15 cellular contexts compared by ENCODE assay signal in the genomic region with DNA sequence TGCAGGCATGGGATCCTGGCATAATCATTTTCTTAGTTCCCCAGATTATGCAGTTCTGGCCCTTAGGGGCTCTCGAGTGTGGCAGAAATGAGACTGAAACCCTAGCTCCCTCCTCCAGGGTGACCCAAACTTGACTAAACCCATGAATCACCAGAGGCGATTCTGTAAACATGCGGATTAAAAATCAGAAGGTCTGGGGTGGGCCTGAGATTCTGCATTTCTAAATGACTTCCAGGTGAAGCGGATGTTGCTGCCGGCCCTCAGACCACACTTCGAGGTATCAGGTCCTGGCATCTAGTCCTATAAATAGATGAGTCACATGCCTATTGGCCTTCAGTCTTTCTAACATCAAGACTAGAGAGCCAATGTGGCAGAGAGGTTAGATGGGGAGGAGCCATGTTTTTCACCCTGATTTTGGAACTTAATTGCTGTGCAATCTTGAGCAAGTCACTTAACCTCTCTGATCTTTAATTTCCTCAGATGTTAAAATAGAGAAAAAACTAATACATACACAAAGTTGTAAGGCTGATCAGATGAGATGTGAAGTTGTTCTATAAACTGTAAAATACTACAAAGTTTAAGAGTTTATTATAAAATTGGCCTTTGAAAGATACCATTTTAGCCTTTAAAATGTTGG.
A peak's percentile ranks its signal among the peaks of the same experiment; 100 is the strongest.
DNase-seq lines count a peak whose midpoint lies in the region; ATAC-seq and TF ChIP-seq lines count a peak whose summit lies in the region.
"Had no signal": no experiment of that assay in that cellular context is flagged by ENCODE, and none has a peak within 500 bp of the region (broad histone marks: within the 10 kb centered on the region; RNA-seq: fewer than 3 reads in every experiment).

No MANE protein-coding gene starts in this region.

- ATAC-seq in left cardiac atrium (no peak), GM21825 (IDR thresholded peaks at IDR 0.05; ENCODE audit: unreplicated experiment) (no peak)
- ATAC-seq: natural killer cell treated with Interleukin-12 subunit alpha and Interleukin-12 subunit beta and Interleukin-15 and Interleukin-18, amount 100 ng/mL, for 72 hours; WTC11 had no signal

- H3K9me2 ChIP-seq in hepatocyte (replicated peaks; ENCODE audit: insufficient read depth) = no peaks in the 10 kb centered on the region

- H3K27me3 ChIP-seq in left ventricle myocardium inferior (ENCODE audit: low read depth) = no peaks in the 10 kb centered on the region
- H3K27me3 ChIP-seq in WERI-Rb-1 (ENCODE audit: insufficient read depth, low read depth, severe bottlenecking) = no peaks in the 10 kb centered on the region
- H3K27me3 ChIP-seq in hepatocyte = no peaks in the 10 kb centered on the region
- no peaks in the 10 kb centered on the region for H3K27me3 ChIP-seq in uterus

- H3K4me3 ChIP-seq in left ventricle myocardium inferior (no peak overlapping the region), WERI-Rb-1 (ENCODE audit: low read depth, low read length) (no peak overlapping the region), hepatocyte (no peak overlapping the region), uterus (no peak overlapping the region)

- no peaks in the 10 kb centered on the region for H4K20me1 ChIP-seq in hepatocyte (ENCODE audit: insufficient read depth, poor library complexity, severe bottlenecking)

- WGBS in hepatocyte (ENCODE audit: low lambda C conversion rate, missing lambda C conversion rate) = 73% methylated on average over 6 of the region's 6 CpGs

- intact Hi-C loops in left ventricle myocardium inferior (cut with micrococcal nuclease) = no loop called here
- intact Hi-C loops in left cardiac atrium (cut with DNase I) = no loop called here
- intact Hi-C loops in uterus (cut with DNase I; ENCODE audit: low total_unique reads) = loop anchor here (10.0 kb wide), 1 partner anchor 170 kb away; no protein-coding TSS in a partner anchor

- peaks cover 6% of the 10 kb centered on the region for H3K9me3 ChIP-seq in left ventricle myocardium inferior (replicated peaks)
- no peaks in the 10 kb centered on the region for H3K9me3 ChIP-seq in WERI-Rb-1 (ENCODE audit: severe bottlenecking)
- no peaks in the 10 kb centered on the region for H3K9me3 ChIP-seq in hepatocyte (ENCODE audit: low read depth)
- H3K9me3 ChIP-seq in uterus = no peaks in the 10 kb centered on the region

- TF ChIP-seq CTCF in left ventricle myocardium inferior (IDR thresholded peaks at IDR 0.05; ENCODE audit: borderline replicate concordance) = no peak
- TF ChIP-seq CTCF in WERI-Rb-1 (IDR thresholded peaks at IDR 0.05; ENCODE audit: low read depth, low read length) = no peak
- TF ChIP-seq CTCF in hepatocyte (IDR thresholded peaks at IDR 0.05; ENCODE audit: poor library complexity) = no peak
- TF ChIP-seq CTCF in uterus (IDR thresholded peaks at IDR 0.05) = no peak

- H3K27ac ChIP-seq in left ventricle myocardium inferior (replicated peaks) (peak overlapping the region; percentile 86), WERI-Rb-1 (peak overlapping the region; percentile 94), hepatocyte (peak overlapping the region; percentile 44), uterus (peak overlapping the region; percentile 94 to 96)

- no peak overlapping the region for H2AFZ ChIP-seq in hepatocyte

- no peaks in the 10 kb centered on the region for H3K79me2 ChIP-seq in hepatocyte

- DNase-seq in left ventricle myocardium inferior = no peak
- no peak for DNase-seq in left cardiac atrium
- no peak for DNase-seq in WERI-Rb-1
- no peak for DNase-seq in hepatocyte (ENCODE audit: low spot score)
- no peak for DNase-seq in uterus
- no peak for DNase-seq in DMS53 treated with DMSO at 0.1 percent for 48 hours (lab: John Stamatoyannopoulos, UW; ENCODE audit: unreplicated experiment)
- DNase-seq in foreskin melanocyte = no peak
- DNase-seq: activated CD8-positive, alpha-beta memory T cell treated with anti-CD3 and anti-CD28 coated beads, Interleukin-2, amount 50 U/mL, for 48 hours; AML-193; H7; NCI-H1105; stimulated activated naive CD4-positive, alpha-beta T cell treated with Interleukin-2 at 50 U/mL for 16 hours had no signal

- H3K4me1 ChIP-seq in left ventricle myocardium inferior (peaks cover 34% of the 10 kb centered on the region), hepatocyte (ENCODE audit: insufficient read depth) (no peaks in the 10 kb centered on the region), uterus (peaks cover 4 to 14% of the 10 kb centered on the region in 2 donors)

- H3K4me2 ChIP-seq in hepatocyte = no peak overlapping the region

- TF ChIP-seq POLR2A in uterus (IDR thresholded peaks at IDR 0.05) = no peak

- H3K36me3 ChIP-seq in left ventricle myocardium inferior = no peaks in the 10 kb centered on the region
- no peaks in the 10 kb centered on the region for H3K36me3 ChIP-seq in WERI-Rb-1
- H3K36me3 ChIP-seq in hepatocyte (replicated peaks; ENCODE audit: insufficient read depth, low read depth) = no peaks in the 10 kb centered on the region
- H3K36me3 ChIP-seq in uterus = no peaks in the 10 kb centered on the region

Comparison
In these comparisons a context has a peak if more than half of its experiments do, and no peak if none do; other contexts are left out.
1. H3K27ac ChIP-seq: peak in every context shown above with its lines; median percentile 95 in uterus; 94 in WERI-Rb-1; 86 in left ventricle myocardium inferior; 44 in hepatocyte.